Comparison of ENCODE assay signal across 17 cellular contexts in the genomic region with DNA sequence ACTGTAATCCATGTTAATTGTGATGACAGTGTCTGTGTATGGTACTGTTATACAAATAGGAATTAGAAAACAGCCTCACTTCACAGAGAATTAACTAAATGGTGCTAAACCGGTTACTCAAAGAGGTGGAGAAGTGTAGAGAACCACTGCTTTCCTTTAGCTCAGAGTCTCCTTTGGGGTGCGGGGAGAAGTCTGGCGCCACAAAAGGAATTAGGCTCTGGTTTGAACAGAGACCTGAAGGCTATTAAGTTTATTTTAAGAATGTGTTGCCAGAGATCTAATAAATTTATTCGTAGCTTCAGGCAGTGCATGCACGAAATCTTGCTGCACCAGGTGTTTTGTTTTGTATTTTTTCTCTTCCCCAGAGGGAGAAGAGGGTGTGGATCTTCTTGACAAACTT.
"Had no signal": no experiment of that assay in that cellular context is flagged by ENCODE, and none has a peak within 500 bp of the region (broad histone marks: within the 10 kb centered on the region; RNA-seq: fewer than 3 reads in every experiment).

No MANE protein-coding gene starts in this region.

- H3K9me3 ChIP-seq: gastrocnemius medialis, heart left ventricle, mucosa of descending colon, prostate gland, upper lobe of left lung had no signal

- H3K27ac Mint-ChIP-seq: activated naive CD4-positive, alpha-beta T cell treated with anti-CD3 and anti-CD28 coated beads, Interleukin-2, amount 10 ng/mL, durations not matched to agents 7 days and 5 days; naive thymus-derived CD8-positive, alpha-beta T cell had no signal

- H3K27me3 ChIP-seq: cardiac muscle cell, gastrocnemius medialis, upper lobe of left lung had no signal

- H3K36me3 ChIP-seq: cardiac muscle cell, gastrocnemius medialis, heart left ventricle, prostate gland, upper lobe of left lung had no signal

- H3K36me3 Mint-ChIP-seq: activated naive CD4-positive, alpha-beta T cell treated with anti-CD3 and anti-CD28 coated beads, Interleukin-2, amount 10 ng/mL, durations not matched to agents 7 days and 5 days; naive thymus-derived CD8-positive, alpha-beta T cell had no signal

- H3K4me1 ChIP-seq: heart left ventricle, prostate gland, upper lobe of left lung had no signal

- H3K4me1 Mint-ChIP-seq: activated naive CD4-positive, alpha-beta T cell treated with anti-CD3 and anti-CD28 coated beads, Interleukin-2, amount 10 ng/mL, durations not matched to agents 7 days and 5 days; naive thymus-derived CD8-positive, alpha-beta T cell had no signal

- H3K27me3 Mint-ChIP-seq: activated naive CD4-positive, alpha-beta T cell treated with anti-CD3 and anti-CD28 coated beads, Interleukin-2, amount 10 ng/mL, durations not matched to agents 7 days and 5 days had no signal

- H3K9me3 Mint-ChIP-seq: activated naive CD4-positive, alpha-beta T cell treated with anti-CD3 and anti-CD28 coated beads, Interleukin-2, amount 10 ng/mL, durations not matched to agents 7 days and 5 days; naive thymus-derived CD8-positive, alpha-beta T cell had no signal

- DNase-seq: activated CD4-positive, alpha-beta T cell treated with anti-CD3 and anti-CD28 coated beads for 1 hour; activated CD4-positive, alpha-beta T cell treated with anti-CD3 and anti-CD28 coated beads, Interleukin-2, amount 50 U/mL, for 4 hours; activated naive CD4-positive, alpha-beta T cell treated with anti-CD3 and anti-CD28 coated beads, Interleukin-2, amount 10 ng/mL, durations not matched to agents 7 days and 5 days; activated T-cell treated with anti-CD3 and anti-CD28 coated beads, Interleukin-2, amount 50 U/mL, for 1 hour; gastrocnemius medialis; heart left ventricle; left colon; mucosa of descending colon; naive thymus-derived CD8-positive, alpha-beta T cell; right cardiac atrium; stimulated activated CD4-positive, alpha-beta T cell treated with anti-CD3 and anti-CD28 coated beads, Interleukin-4, amount 100 ng/mL, for 4 hours; stimulated activated CD8-positive, alpha-beta memory T cell treated with anti-CD3 and anti-CD28 coated beads, Interleukin-4, amount 100 ng/mL, for 48 hours; stimulated activated naive CD4-positive, alpha-beta T cell treated with Interleukin-2 at 50 U/mL for 16 hours; upper lobe of left lung had no signal

- H3K4me3 ChIP-seq: cardiac muscle cell, gastrocnemius medialis, heart left ventricle, mucosa of descending colon, prostate gland, skin epidermis, upper lobe of left lung had no signal

- H3K4me3 Mint-ChIP-seq: activated naive CD4-positive, alpha-beta T cell treated with anti-CD3 and anti-CD28 coated beads, Interleukin-2, amount 10 ng/mL, durations not matched to agents 7 days and 5 days; naive thymus-derived CD8-positive, alpha-beta T cell had no signal

- H3K27ac ChIP-seq: cardiac muscle cell, gastrocnemius medialis, heart left ventricle, prostate gland, skin epidermis, upper lobe of left lung had no signal
